In genomic region chr22:36185828-36186624, GRCh38 we compare ENCODE assay signal across 21 cellular contexts. TPM values are rescaled to one million over a fixed set of nuclear protein-coding genes. Genes with fewer than 3 reads are reported as not detected.
DNase-seq lines count a peak whose midpoint lies in the region; ATAC-seq, FAIRE-seq and TF ChIP-seq lines count a peak whose summit lies in the region.
"Had no signal": no experiment of that assay in that cellular context is flagged by ENCODE, and none has a peak within 500 bp of the region (broad histone marks: within the 10 kb centered on the region; RNA-seq: fewer than 3 reads in every experiment).

No MANE protein-coding gene starts in this region.

- no peak overlapping the region for H3K4me2 ChIP-seq in DND-41 (ENCODE audit: insufficient read depth, low read length)
- no peak overlapping the region for H3K4me2 ChIP-seq in K562 (ENCODE audit: insufficient read depth, low read length)
- H3K4me2 ChIP-seq: SK-N-SH had no signal

- H3K9me1 ChIP-seq in K562 (ENCODE audit: control insufficient read depth, insufficient read depth, low read length), result no peaks in the 10 kb centered on the region

- H3K27ac ChIP-seq in DND-41 (ENCODE audit: low read length) (no peak overlapping the region), K562 (ENCODE audit: extremely low read depth, low read depth, low read length) (no peak overlapping the region), caudate nucleus (ENCODE audit: low read depth, low read length) (no peak overlapping the region)
- H3K27ac ChIP-seq: BLaER1 treated with 17β-estradiol and CSF1 and Interleukin-3, amounts not matched to agents 10 nM and 100 nM had no signal

- H3K9me3 ChIP-seq in DND-41 (ENCODE audit: insufficient read depth, low read length, severe bottlenecking) (no peaks in the 10 kb centered on the region), K562 (replicated peaks; ENCODE audit: control insufficient read depth, insufficient read depth, low read depth, low read length) (no peaks in the 10 kb centered on the region)
- H3K9me3 ChIP-seq: BLaER1 treated with 17β-estradiol and CSF1 and Interleukin-3, amounts not matched to agents 10 nM and 100 nM; SK-N-SH had no signal

- H3K36me3 ChIP-seq in DND-41 (ENCODE audit: insufficient read depth, low read length) (no peaks in the 10 kb centered on the region), K562 (ENCODE audit: control insufficient read depth, insufficient read depth, low read length) (no peaks in the 10 kb centered on the region)
- H3K36me3 ChIP-seq: BLaER1 treated with 17β-estradiol and CSF1 and Interleukin-3, amounts not matched to agents 10 nM and 100 nM had no signal

- in situ Hi-C loops in K562 (cut with MboI), result no loop called here

- TF ChIP-seq EP300 in K562 (IDR thresholded peaks at IDR 0.05; ENCODE audit: low read length), result no peak

- POLR2A ChIA-PET in K562 (lab: Yijun Ruan, JAX), result interaction anchor here (1.2 kb wide), 1 partner anchor 21 kb away, joined by 3 read pairs; no protein-coding TSS in a partner anchor

- H3K27ac Mint-ChIP-seq in stimulated activated naive CD8-positive, alpha-beta T cell treated with anti-CD3 and anti-CD28 coated beads, Interleukin-15, amount 100 ng/mL, for 72 hours, result no peak overlapping the region
- H3K27ac Mint-ChIP-seq: CD8-positive, alpha-beta T cell had no signal

- H3K79me2 ChIP-seq in DND-41 (ENCODE audit: insufficient read depth, low read length) (no peaks in the 10 kb centered on the region), K562 (ENCODE audit: control insufficient read depth, insufficient read depth, low read length) (no peaks in the 10 kb centered on the region)

- H3K4me1 ChIP-seq in DND-41 (ENCODE audit: insufficient read depth, low read length), result no peaks in the 10 kb centered on the region
- peaks cover 0 to 6% of the 10 kb centered on the region in 2 experiments; a peak in 2 of 5 replicates for H3K4me1 ChIP-seq in K562 (replicated peaks in 1 of 2; ENCODE audit: control insufficient read depth in 2 of 2, insufficient read depth in 2 of 2, low read length in 2 of 2)

- H3K9me3 Mint-ChIP-seq in stimulated activated naive CD8-positive, alpha-beta T cell treated with anti-CD3 and anti-CD28 coated beads, Interleukin-15, amount 100 ng/mL, for 72 hours, result no peaks in the 10 kb centered on the region
- H3K9me3 Mint-ChIP-seq: CD8-positive, alpha-beta T cell had no signal

- peak; percentile 25 for TF ChIP-seq CTCF in DND-41 (IDR thresholded peaks at IDR 0.05; ENCODE audit: borderline replicate concordance, extremely low read depth, low read length, poor library complexity, severe bottlenecking)
- peak; percentile 26; the same call in 1 of the 2 replicates for TF ChIP-seq CTCF in LNCaP clone FGC (IDR thresholded peaks at IDR 0.05; ENCODE audit: control insufficient read depth, extremely low read depth, insufficient read depth)
- TF ChIP-seq CTCF in K562 (IDR thresholded peaks at IDR 0.05 in 2 of 3, conservative IDR thresholded peaks at IDR 0.05 in 1 of 3; ENCODE audit: insufficient read depth in 2 of 3, low read depth in 1 of 3, low read length in 3 of 3), result peak; percentile 18 to 22 (median 18); a peak in 2 of 6 replicates

- no peaks in the 10 kb centered on the region for H3K27me3 ChIP-seq in DND-41 (ENCODE audit: insufficient read depth, low read length, poor library complexity)
- H3K27me3 ChIP-seq in K562 (ENCODE audit: control insufficient read depth in 2 of 2, insufficient read depth in 2 of 2, low read length in 2 of 2), result no peaks in the 10 kb centered on the region
- H3K27me3 ChIP-seq: BLaER1 treated with 17β-estradiol and CSF1 and Interleukin-3, amounts not matched to agents 10 nM and 100 nM had no signal

- no peak overlapping the region for H2AFZ ChIP-seq in DND-41 (ENCODE audit: low read depth, low read length)
- no peak overlapping the region for H2AFZ ChIP-seq in K562 (ENCODE audit: low read depth, low read length)

- DNase-seq in DND-41 (no peak), LNCaP clone FGC (ENCODE audit: low read depth) (no peak), K562 (ENCODE audit: extremely low read depth in 1 of 4, low spot score in 3 of 4) (no peak), left lobe of liver (ENCODE audit: low spot score) (peak; percentile 40), dermis blood vessel endothelial cell (no peak), NCI-H345 treated with DMSO at 0.1 percent for 48 hours (lab: John Stamatoyannopoulos, UW; ENCODE audit: unreplicated experiment) (no peak), caudate nucleus (lab: John Stamatoyannopoulos, UW) (no peak)
- no peak for DNase-seq in stimulated activated naive CD8-positive, alpha-beta T cell treated with anti-CD3 and anti-CD28 coated beads, Interleukin-15, amount 100 ng/mL, for 72 hours
- DNase-seq: CD8-positive, alpha-beta T cell; HCEC 1CT; KBM-7; NCI-H1092 treated with DMSO at 0.1 percent for 48 hours; NCI-H2081; NCI-H774; PC-3; RPMI8226; SHP77 treated with DMSO at 0.1 percent for 48 hours; SK-N-SH had no signal

- peak in 1 of 2 experiments; percentile 50; a peak in 2 of 4 replicates for TF ChIP-seq RAD21 in K562 (CRISPR knock-in tag; conservative IDR thresholded peaks at IDR 0.05 in 1 of 2, IDR thresholded peaks at IDR 0.05 in 1 of 2)

- BruUV-seq in K562 (replicated peaks; lab: Mats Ljungman, UMichigan), result no TSS peak

- H3K4me3 Mint-ChIP-seq in stimulated activated naive CD8-positive, alpha-beta T cell treated with anti-CD3 and anti-CD28 coated beads, Interleukin-15, amount 100 ng/mL, for 72 hours, result no peak overlapping the region
- H3K4me3 Mint-ChIP-seq: CD8-positive, alpha-beta T cell had no signal

- intact Hi-C loops in K562 (cut with micrococcal nuclease), result no loop called here

- H3K27me3 Mint-ChIP-seq in stimulated activated naive CD8-positive, alpha-beta T cell treated with anti-CD3 and anti-CD28 coated beads, Interleukin-15, amount 100 ng/mL, for 72 hours, result no peaks in the 10 kb centered on the region

- no peak for TF ChIP-seq POLR2A in K562 (conservative IDR thresholded peaks at IDR 0.05)

- H3K4me3 ChIP-seq in DND-41 (ENCODE audit: low read depth in 1 of 2, low read length in 2 of 2) (no peak overlapping the region), LNCaP clone FGC (ENCODE audit: low read depth, low read length) (no peak overlapping the region), K562 (no peak overlapping the region)
- H3K4me3 ChIP-seq: BLaER1 treated with 17β-estradiol and CSF1 and Interleukin-3, amounts not matched to agents 10 nM and 100 nM had no signal

- H4K20me1 ChIP-seq in DND-41 (ENCODE audit: insufficient read depth, low read length) (no peaks in the 10 kb centered on the region), K562 (replicated peaks; ENCODE audit: control insufficient read depth, insufficient read depth, low read length) (no peaks in the 10 kb centered on the region)
- H4K20me1 ChIP-seq: BLaER1 treated with 17β-estradiol and CSF1 and Interleukin-3, amounts not matched to agents 10 nM and 100 nM had no signal

- CTCF ChIA-PET in K562 (lab: Yijun Ruan, JAX; ENCODE audit: low intra/inter-chr PET ratio), result interaction anchor here (1.1 kb wide), 1 partner anchor 36 kb away, joined by 4 read pairs; no protein-coding TSS in a partner anchor

- no peak for FAIRE-seq in K562 (lab: Jason Lieb, UNC)
- FAIRE-seq: A204.1 had no signal

- H3K4me1 Mint-ChIP-seq in stimulated activated naive CD8-positive, alpha-beta T cell treated with anti-CD3 and anti-CD28 coated beads, Interleukin-15, amount 100 ng/mL, for 72 hours, result no peaks in the 10 kb centered on the region

- WGBS in K562 (ENCODE audit: insufficient coverage, low coverage, missing lambda C conversion rate), result 46% methylated on average over 10 of the region's 14 CpGs

- H3K9ac ChIP-seq in DND-41 (ENCODE audit: low read depth, low read length) (no peak overlapping the region), K562 (ENCODE audit: insufficient read depth in 1 of 2, low read depth in 2 of 2, low read length in 2 of 2) (no peak overlapping the region)
- H3K9ac ChIP-seq: BLaER1 treated with 17β-estradiol and CSF1 and Interleukin-3, amounts not matched to agents 10 nM and 100 nM; SK-N-SH had no signal

- ATAC-seq in DND-41 (ENCODE audit: insufficient read depth, low read depth), result no peak
- ATAC-seq in K562, result 0 out of 3 replicates have a peak, but pooled peaks have one; percentile 31
- peak; percentile 54 for ATAC-seq in left lobe of liver
- no peak for ATAC-seq in stimulated activated naive CD8-positive, alpha-beta T cell treated with anti-CD3 and anti-CD28 coated beads, Interleukin-15, amount 100 ng/mL, for 72 hours
- ATAC-seq: CD8-positive, alpha-beta T cell; PC-3 had no signal

RNA-seq across cellular contexts. Expression of gene APOL4, which starts 15.6 kb away (rescaled TPM):
- 11.5 and 14.1 TPM in 2 replicates for total RNA-seq in K562 (2011; cell fraction: chromatin; rRNA removed; ENCODE audit: low replicate concordance)
- total RNA-seq in K562 (2011; cell fraction: nucleolus; rRNA removed), result 8.7 and 14.0 TPM in 2 replicates
- total RNA-seq in K562 (2011; cell fraction: nucleoplasm; rRNA removed), result 14.4 and 15.3 TPM in 2 replicates
- total RNA-seq in K562 (2014; rRNA removed) (6.6 and 9.4 TPM in 2 replicates), K562 (2014; rRNA removed; fragmentation: Illumina TruSeq; extraction: Trizol) (7.6 and 9.3 TPM in 2 replicates), K562 (2015; rRNA removed; fragmentation: Illumina TruSeq; extraction: Trizol) (11.0 and 11.9 TPM in 2 replicates), K562 (2021) (8.9 and 9.8 TPM in 2 replicates), left lobe of liver (0.60 TPM), dermis blood vessel endothelial cell (2.4 and 3.1 TPM in 2 replicates)
- polyA plus RNA-seq in K562 (2011; rRNA removed) (14.3 and 14.5 TPM in 2 replicates), K562 (2014; fragmentation: Illumina TruSeq; extraction: Trizol) (8.1 and 10.2 TPM in 2 replicates), K562 (2014; fragmentation: Nextera tagmentation; extraction: Ambion mirVana) (10 to 100 TPM in 1 of 2 experiments, 1 to 10 TPM in 1; 8.9 to 15.0 TPM), K562 (2014; rRNA removed) (6.5 and 7.2 TPM in 2 replicates)
- 14.6 and 18.4 TPM in 2 replicates for polyA plus RNA-seq in K562 (2011; cell fraction: cytosol; rRNA removed)
- polyA plus RNA-seq in K562 (2011; cell fraction: nucleus; rRNA removed), result 8.5 and 10.5 TPM in 2 replicates
- polyA plus RNA-seq in K562 (2012), result 16.0 and 18.4 TPM in 2 replicates
- polyA minus RNA-seq in K562 (2011; rRNA and poly(A)+ RNA removed), result 32.8 and 36.6 TPM in 2 replicates
- polyA minus RNA-seq in K562 (2011; cell fraction: cytosol; rRNA and poly(A)+ RNA removed), result 9.2 and 12.4 TPM in 2 replicates
- 6.5 and 15.6 TPM in 2 replicates for polyA minus RNA-seq in K562 (2011; cell fraction: nucleus; rRNA and poly(A)+ RNA removed)
- total RNA-seq: CD8-positive, alpha-beta T cell; NCI-H460 had no signal

RNA-seq across cellular contexts. Expression of gene APOL3, which starts 25.5 kb away (rescaled TPM):
- total RNA-seq in K562 (2011; cell fraction: chromatin; rRNA removed; ENCODE audit: low replicate concordance), result 1.7 TPM in 2 replicates
- 0.50 and 0.53 TPM in 2 replicates for total RNA-seq in K562 (2011; cell fraction: nucleolus; rRNA removed)
- not detected in 2 replicates for total RNA-seq in K562 (2011; cell fraction: nucleoplasm; rRNA removed)
- 0.69 TPM in 1 of 2 replicates, not detected in the other for total RNA-seq in K562 (2014; rRNA removed)
- total RNA-seq in K562 (2014; rRNA removed; fragmentation: Illumina TruSeq; extraction: Trizol), result 0.33 and 0.73 TPM in 2 replicates
- total RNA-seq in K562 (2015; rRNA removed; fragmentation: Illumina TruSeq; extraction: Trizol), result 0.25 and 0.38 TPM in 2 replicates
- 0.67 and 1.1 TPM in 2 replicates for total RNA-seq in K562 (2021)
- 0.32 and 0.54 TPM in 2 replicates for polyA plus RNA-seq in K562 (2011; rRNA removed)
- 0.04 and 0.09 TPM in 2 replicates for polyA plus RNA-seq in K562 (2011; cell fraction: cytosol; rRNA removed)
- 0.11 and 0.75 TPM in 2 replicates for polyA plus RNA-seq in K562 (2011; cell fraction: nucleus; rRNA removed)
- 0.66 and 2.7 TPM in 2 replicates for polyA plus RNA-seq in K562 (2012)
- 0.87 and 1.1 TPM in 2 replicates for polyA plus RNA-seq in K562 (2014; fragmentation: Illumina TruSeq; extraction: Trizol)
- under 1 TPM; 0.25 to 0.80 TPM for polyA plus RNA-seq in K562 (2014; fragmentation: Nextera tagmentation; extraction: Ambion mirVana)
- polyA plus RNA-seq in K562 (2014; rRNA removed), result 0.18 and 0.93 TPM in 2 replicates
- polyA minus RNA-seq in K562 (2011; rRNA and poly(A)+ RNA removed), result 0.21 and 0.35 TPM in 2 replicates
- not detected in 2 replicates for polyA minus RNA-seq in K562 (2011; cell fraction: cytosol; rRNA and poly(A)+ RNA removed)
- 0.54 TPM in 1 of 2 replicates, not detected in the other for polyA minus RNA-seq in K562 (2011; cell fraction: nucleus; rRNA and poly(A)+ RNA removed)
- total RNA-seq in left lobe of liver, result 26.9 TPM
- total RNA-seq in dermis blood vessel endothelial cell, result 212 and 214 TPM in 2 replicates
- total RNA-seq: PC-3 had no signal

RNA-seq across cellular contexts. Expression of gene APOL2, which starts 53.3 kb away (rescaled TPM):
- 7.9 and 14.5 TPM in 2 replicates for total RNA-seq in K562 (2011; cell fraction: chromatin; rRNA removed; ENCODE audit: low replicate concordance)
- 9.6 and 11.0 TPM in 2 replicates for total RNA-seq in K562 (2011; cell fraction: nucleolus; rRNA removed)
- total RNA-seq in K562 (2011; cell fraction: nucleoplasm; rRNA removed), result 11.5 and 15.8 TPM in 2 replicates
- total RNA-seq in K562 (2014; rRNA removed) (8.9 and 9.7 TPM in 2 replicates), K562 (2014; rRNA removed; fragmentation: Illumina TruSeq; extraction: Trizol) (9.3 and 10.6 TPM in 2 replicates), K562 (2015; rRNA removed; fragmentation: Illumina TruSeq; extraction: Trizol) (9.6 and 10.6 TPM in 2 replicates), K562 (2021) (9.7 and 10.6 TPM in 2 replicates), left lobe of liver (44.4 TPM), dermis blood vessel endothelial cell (57.7 and 67.7 TPM in 2 replicates)
- polyA plus RNA-seq in K562 (2011; rRNA removed) (5.4 and 7.7 TPM in 2 replicates), K562 (2014; fragmentation: Illumina TruSeq; extraction: Trizol) (8.9 and 9.4 TPM in 2 replicates), K562 (2014; fragmentation: Nextera tagmentation; extraction: Ambion mirVana) (1 to 10 TPM; 2.7 to 6.8 TPM), K562 (2014; rRNA removed) (6.6 and 6.9 TPM in 2 replicates)
- polyA plus RNA-seq in K562 (2011; cell fraction: cytosol; rRNA removed), result 5.7 and 7.9 TPM in 2 replicates
- 7.8 and 12.8 TPM in 2 replicates for polyA plus RNA-seq in K562 (2011; cell fraction: nucleus; rRNA removed)
- 12.3 and 12.8 TPM in 2 replicates for polyA plus RNA-seq in K562 (2012)
- polyA minus RNA-seq in K562 (2011; rRNA and poly(A)+ RNA removed), result 7.8 and 13.2 TPM in 2 replicates
- polyA minus RNA-seq in K562 (2011; cell fraction: cytosol; rRNA and poly(A)+ RNA removed), result 3.5 and 6.3 TPM in 2 replicates
- polyA minus RNA-seq in K562 (2011; cell fraction: nucleus; rRNA and poly(A)+ RNA removed), result 2.4 and 3.6 TPM in 2 replicates

Comparison
In these comparisons a context has a peak if more than half of its experiments do, and no peak if none do; other contexts are left out.
1. ATAC-seq: peak in K562 (single experiment) and left lobe of liver (single experiment); none in DND-41 (single experiment) and stimulated activated naive CD8-positive, alpha-beta T cell treated with anti-CD3 and anti-CD28 coated beads, Interleukin-15, amount 100 ng/mL, for 72 hours (single experiment).
2. RNA of gene APOL3, which starts 25.5 kb away (total RNA-seq): 212 to 214 TPM in dermis blood vessel endothelial cell and 26.9 TPM in left lobe of liver (single experiment); 0.25 to 1.7 TPM in K562; every median in the first group is over 10 times any median in the second.
3. Peak in every context shown above with its lines, with median percentiles within 50 percentile points of each other: CTCF ChIP-seq.